In the genomic region with DNA sequence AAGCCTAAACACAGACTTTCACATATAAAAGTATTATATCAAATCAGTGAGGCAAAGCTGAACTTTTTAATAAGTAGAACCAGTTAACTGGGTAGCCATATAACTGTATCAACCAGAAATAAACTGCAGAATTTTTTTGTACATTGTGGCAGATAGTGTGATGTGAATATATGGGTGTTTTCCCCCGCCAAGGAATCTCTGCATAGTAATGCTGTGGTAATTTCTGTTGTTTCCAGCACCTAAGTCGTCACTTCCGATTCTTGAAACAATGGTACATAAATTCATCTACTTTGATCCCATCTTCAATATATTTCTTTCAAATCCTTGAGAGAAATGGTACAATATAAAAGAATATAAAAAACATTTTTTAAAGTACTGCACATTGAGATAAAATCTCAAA, we compare ENCODE assay signal across 22 cellular contexts. TPM values are rescaled to one million over a fixed set of nuclear protein-coding genes. Genes with fewer than 3 reads are reported as not detected.
DNase-seq lines count a peak whose midpoint lies in the region; ATAC-seq, FAIRE-seq and TF ChIP-seq lines count a peak whose summit lies in the region.
"Had no signal": no experiment of that assay in that cellular context is flagged by ENCODE, and none has a peak within 500 bp of the region (broad histone marks: within the 10 kb centered on the region; RNA-seq: fewer than 3 reads in every experiment).

No MANE protein-coding gene starts in this region.

- H3K4me2 ChIP-seq in GM12878 (ENCODE audit: control insufficient read depth, insufficient read depth), result no peak overlapping the region
- H3K4me2 ChIP-seq: KMS-11 had no signal

- H3K27ac Mint-ChIP-seq in CD8-positive, alpha-beta T cell, result no peak overlapping the region

- POLR2A ChIA-PET in GM10248 (lab: Yijun Ruan, JAX), result no interaction called here
- POLR2A ChIA-PET in GM12878 (lab: Charles Lee), result interaction anchor here (0.6 kb wide), 1 partner anchor 396 kb away, joined by 3 read pairs; the partner anchor contains the start of gene ALG8
- POLR2A ChIA-PET in CD8-positive, alpha-beta T cell (lab: Charles Lee), result no interaction called here

- peaks cover 21% of the 10 kb centered on the region for H3K4me1 ChIP-seq in GM12878 (ENCODE audit: control insufficient read depth, insufficient read depth, low read length)
- H3K4me1 ChIP-seq in CD8-positive, alpha-beta T cell (ENCODE audit: insufficient read depth, low read length), result no peaks in the 10 kb centered on the region

- H2AFZ ChIP-seq in GM12878 (ENCODE audit: control insufficient read depth, low read depth, low read length), result no peak overlapping the region

- H3K9ac ChIP-seq in GM12878 (ENCODE audit: control insufficient read depth, insufficient read depth, low read length), result no peak overlapping the region
- H3K9ac ChIP-seq: KMS-11 had no signal

- no peaks in the 10 kb centered on the region; the same call in 2 of the 3 replicates for H3K9me3 ChIP-seq in GM12878 (replicated peaks; ENCODE audit: control insufficient read depth, insufficient read depth, low read length)
- no peaks in the 10 kb centered on the region for H3K9me3 ChIP-seq in CD8-positive, alpha-beta T cell (ENCODE audit: low read length)
- H3K9me3 ChIP-seq: HAP-1 had no signal

- H3K9me3 Mint-ChIP-seq in CD8-positive, alpha-beta T cell, result no peaks in the 10 kb centered on the region

- in situ Hi-C loops in GM12878 (cut with MboI), result no loop called here

- no peak overlapping the region for H3K4me3 Mint-ChIP-seq in CD8-positive, alpha-beta T cell

- FAIRE-seq in GM12878 (lab: Jason Lieb, UNC), result no peak
- FAIRE-seq: G401.6, GM18507, HepG2 had no signal

- no peaks in the 10 kb centered on the region for H4K20me1 ChIP-seq in GM12878 (ENCODE audit: control insufficient read depth, insufficient read depth)

- TF ChIP-seq RAD21 in GM12878 (IDR thresholded peaks at IDR 0.05; ENCODE audit: insufficient read depth, low read depth, low read length), result no peak

- DNase-seq in GM10248 (ENCODE audit: extremely low spot score) (peak; percentile 34), GM12878 (ENCODE audit: low read depth, low spot score) (no peak), Right ventricle myocardium inferior (ENCODE audit: missing footprints) (no peak), DMS79 (lab: John Stamatoyannopoulos, UW) (no peak)
- DNase-seq in CD8-positive, alpha-beta T cell, result no peak
- DNase-seq: Calu3, MM.1S, NCI-H1105 treated with DMSO at 0.1 percent for 48 hours, NCI-H187, NCI-H446, NCI-H748 treated with DMSO at 0.1 percent for 48 hours, SHP77 had no signal

- no peaks in the 10 kb centered on the region for H3K27me3 Mint-ChIP-seq in CD8-positive, alpha-beta T cell (ENCODE audit: low read depth)

- H3K79me2 ChIP-seq in GM12878 (ENCODE audit: control insufficient read depth, insufficient read depth, low read length), result no peaks in the 10 kb centered on the region; the same call in 1 of the 2 replicates

- 96% methylated on average over 3 of the region's 3 CpGs for WGBS in GM12878 (ENCODE audit: insufficient coverage, insufficient replicate concordance, low lambda C conversion rate, missing lambda C conversion rate)

- no peak overlapping the region for H3K27ac ChIP-seq in GM12878 (ENCODE audit: control insufficient read depth, insufficient read depth)
- H3K27ac ChIP-seq in CD8-positive, alpha-beta T cell (ENCODE audit: low read depth, low read length), result no peak overlapping the region
- H3K27ac ChIP-seq: KMS-11 had no signal

- BruUV-seq in GM12878 (replicated peaks; lab: Mats Ljungman, UMichigan), result no TSS peak

- H3K4me1 Mint-ChIP-seq in CD8-positive, alpha-beta T cell (ENCODE audit: low read depth), result no peaks in the 10 kb centered on the region

- 0 out of 4 replicates have a peak, but pooled peaks cover 0 to 3% of the 10 kb centered on the region in 2 experiments for H3K36me3 ChIP-seq in GM12878 (ENCODE audit: control insufficient read depth in 2 of 2, insufficient read depth in 2 of 2, low read length in 1 of 2)
- H3K36me3 ChIP-seq in CD8-positive, alpha-beta T cell (ENCODE audit: insufficient read depth, low read length), result no peaks in the 10 kb centered on the region

- intact Hi-C loops in GM12878 (cut with micrococcal nuclease; ENCODE audit: unreplicated experiment), result no loop called here
- intact Hi-C loops in Right ventricle myocardium inferior (cut with DNase I), result no loop called here
- intact Hi-C loops in CD8-positive, alpha-beta T cell (cut with DNase I, micrococcal nuclease), result no loop called here

- TF ChIP-seq CTCF in GM10248 (IDR thresholded peaks at IDR 0.05; ENCODE audit: control extremely low read depth, extremely low read depth, low read depth, missing control alignments) (no peak), GM12878 (IDR thresholded peaks at IDR 0.05 in 2 of 3, conservative IDR thresholded peaks at IDR 0.05 in 1 of 3; ENCODE audit: control insufficient read depth in 2 of 3, extremely low read depth in 1 of 3, insufficient read depth in 1 of 3, low read depth in 3 of 3, low read length in 3 of 3) (no peak)
- no peak for TF ChIP-seq CTCF in CD8-positive, alpha-beta T cell (IDR thresholded peaks at IDR 0.05)

- ATAC-seq in GM18868 (IDR thresholded peaks at IDR 0.05; ENCODE audit: unreplicated experiment), result peak; percentile 61
- ATAC-seq in HG02973 (IDR thresholded peaks at IDR 0.05; ENCODE audit: unreplicated experiment), result peak; percentile 58
- ATAC-seq in GM12878, result peak; percentile 79
- ATAC-seq in Right ventricle myocardium inferior, result no peak
- no peak for ATAC-seq in GM18861 (IDR thresholded peaks at IDR 0.05; ENCODE audit: unreplicated experiment)
- no peak for ATAC-seq in CD8-positive, alpha-beta T cell
- ATAC-seq: HepG2, Panc1, SK-N-SH treated with all-trans-retinoic acid at 6 μM for 48 hours had no signal

- H3K27me3 ChIP-seq in GM12878 (replicated peaks in 1 of 2; ENCODE audit: control insufficient read depth in 2 of 2, insufficient read depth in 2 of 2, low read length in 1 of 2), result no peaks in the 10 kb centered on the region
- no peaks in the 10 kb centered on the region for H3K27me3 ChIP-seq in CD8-positive, alpha-beta T cell (ENCODE audit: insufficient read depth, low read length)

- TF ChIP-seq EP300 in GM12878 (IDR thresholded peaks at IDR 0.05; ENCODE audit: borderline replicate concordance in 1 of 2, control insufficient read depth in 1 of 2, low read depth in 2 of 2, low read length in 2 of 2), result no peak

- RAD21 ChIA-PET in GM12878 (lab: Charles Lee; ENCODE audit: unreplicated experiment), result no interaction called here

- H3K36me3 Mint-ChIP-seq in CD8-positive, alpha-beta T cell, result peaks cover 33% of the 10 kb centered on the region

- H3K4me3 ChIP-seq in GM12878, result no peak overlapping the region
- H3K4me3 ChIP-seq in CD8-positive, alpha-beta T cell (ENCODE audit: low read depth, low read length), result no peak overlapping the region
- H3K4me3 ChIP-seq: HAP-1 had no signal

- TF ChIP-seq POLR2A in GM12878 (IDR thresholded peaks at IDR 0.05; ENCODE audit: low read depth, low read length), result no peak

- SMC1A ChIA-PET in GM12878 (lab: Charles Lee; ENCODE audit: uncharacterized antibody, unreplicated experiment), result interaction anchor here (1.4 to 1.5 kb wide), 3 partner anchors 14 to 119 kb away, joined by 3 to 6 read pairs (median 3); no protein-coding TSS in a partner anchor

- CTCF ChIA-PET in GM10248 (lab: Yijun Ruan, JAX), result interaction anchor here (1.2 to 1.6 kb wide), 2 partner anchors 14 to 306 kb away, joined by 3 read pairs; no protein-coding TSS in a partner anchor
- CTCF ChIA-PET in GM12878 (lab: Yijun Ruan, JAX), result no interaction called here
- CTCF ChIA-PET in CD8-positive, alpha-beta T cell (lab: Charles Lee), result no interaction called here

TF ChIP-seq in GM12878, 131 proteins besides CTCF, POLR2A, EP300 and RAD21 (continues in another document):
- no peak for TF ChIP-seq ZNF24 (IDR thresholded peaks at IDR 0.05)
- TF ChIP-seq, protein P1, sequence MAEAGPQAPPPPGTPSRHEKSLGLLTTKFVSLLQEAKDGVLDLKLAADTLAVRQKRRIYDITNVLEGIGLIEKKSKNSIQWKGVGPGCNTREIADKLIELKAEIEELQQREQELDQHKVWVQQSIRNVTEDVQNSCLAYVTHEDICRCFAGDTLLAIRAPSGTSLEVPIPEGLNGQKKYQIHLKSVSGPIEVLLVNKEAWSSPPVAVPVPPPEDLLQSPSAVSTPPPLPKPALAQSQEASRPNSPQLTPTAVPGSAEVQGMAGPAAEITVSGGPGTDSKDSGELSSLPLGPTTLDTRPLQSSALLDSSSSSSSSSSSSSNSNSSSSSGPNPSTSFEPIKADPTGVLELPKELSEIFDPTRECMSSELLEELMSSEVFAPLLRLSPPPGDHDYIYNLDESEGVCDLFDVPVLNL (IDR thresholded peaks at IDR 0.05; ENCODE audit: low read depth, low read length), result no peak
- no peak for TF ChIP-seq PAX8 (IDR thresholded peaks at IDR 0.05)
- TF ChIP-seq RUNX3 (IDR thresholded peaks at IDR 0.05; ENCODE audit: low read length), result peak; percentile 73
- peak; percentile 39; the same call in 1 of the 2 replicates for TF ChIP-seq CREB1 (IDR thresholded peaks at IDR 0.05; ENCODE audit: low read depth)
- no peak for TF ChIP-seq DPF2 (IDR thresholded peaks at IDR 0.05)
- no peak for TF ChIP-seq RB1 (IDR thresholded peaks at IDR 0.05; ENCODE audit: borderline replicate concordance)

RNA-seq across cellular contexts. Expression of gene NARS2, which starts 39.6 kb away (rescaled TPM):
- 79.0 and 88.5 TPM in 2 replicates for total RNA-seq in GM12878 (2013; cell fraction: nucleolus; rRNA removed)
- total RNA-seq in GM12878 (2014; rRNA removed) (26.3 and 34.3 TPM in 2 replicates), GM12878 (2014; rRNA removed; fragmentation: Illumina TruSeq; extraction: Trizol) (34.0 and 34.7 TPM in 2 replicates), GM12878 (2021) (23.0 and 23.3 TPM in 2 replicates), Right ventricle myocardium inferior (15.6 TPM)
- polyA plus RNA-seq in GM12878 (2011; ENCODE audit: low read depth), result 8.9 TPM
- polyA plus RNA-seq in GM12878 (2011; rRNA removed) (38.6 and 58.8 TPM in 2 replicates), GM12878 (2014; fragmentation: Illumina TruSeq; extraction: Trizol) (29.6 and 30.3 TPM in 2 replicates), GM12878 (2014; fragmentation: Nextera tagmentation; extraction: Ambion mirVana) (10 to 100 TPM; 41.3 to 42.0 TPM), GM12878 (2014; rRNA removed) (18.9 and 22.2 TPM in 2 replicates), GM12878 (2016; fragmentation: Nextera tagmentation; extraction: Ambion mirVana) (10 to 100 TPM; 41.9 to 45.3 TPM)
- polyA plus RNA-seq in GM12878 (2011; cell fraction: cytosol; rRNA removed), result 11.6 and 12.9 TPM in 2 replicates
- polyA plus RNA-seq in GM12878 (2011; cell fraction: nucleus; rRNA removed), result 18.0 and 20.2 TPM in 2 replicates
- polyA plus RNA-seq in GM12878 (2012), result 20.1 and 22.9 TPM in 2 replicates
- 16.3 and 20.9 TPM in 2 replicates for polyA minus RNA-seq in GM12878 (2011; rRNA and poly(A)+ RNA removed)
- 8.7 and 9.5 TPM in 2 replicates for polyA minus RNA-seq in GM12878 (2011; cell fraction: cytosol; rRNA and poly(A)+ RNA removed)
- 25.4 and 36.5 TPM in 2 replicates for polyA minus RNA-seq in GM12878 (2011; cell fraction: nucleus; rRNA and poly(A)+ RNA removed)
- 1 to 10 TPM; 6.3 to 8.3 TPM for total RNA-seq in CD8-positive, alpha-beta T cell

Comparison
In these comparisons a context has a peak if more than half of its experiments do, and no peak if none do; other contexts are left out.
1. ATAC-seq: peak in GM18868 (single experiment), HG02973 (single experiment) and GM12878 (single experiment); none in Right ventricle myocardium inferior (single experiment), GM18861 (single experiment) and CD8-positive, alpha-beta T cell (single experiment).